ENCODE assay signal across 10 cellular contexts in the genomic region with DNA sequence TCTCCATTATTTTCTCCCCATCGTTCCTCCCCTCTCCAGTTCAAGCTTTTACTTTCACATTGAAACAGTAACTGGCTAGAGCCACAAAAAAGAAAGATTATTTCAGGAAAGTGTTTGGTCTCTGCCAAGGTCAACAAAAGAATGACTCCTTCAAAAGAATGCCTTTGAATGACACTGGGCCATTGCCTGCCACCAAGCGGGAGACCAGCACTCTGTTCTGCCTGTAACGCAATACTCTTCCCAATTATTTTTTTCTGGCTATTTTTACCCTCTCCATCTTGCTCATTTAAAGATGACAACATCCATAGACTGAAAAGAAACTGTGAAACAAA. TPM values are rescaled to one million over a fixed set of nuclear protein-coding genes. Genes with fewer than 3 reads are reported as not detected.
DNase-seq lines count a peak whose midpoint lies in the region; ATAC-seq and TF ChIP-seq lines count a peak whose summit lies in the region.
"Had no signal": no experiment of that assay in that cellular context is flagged by ENCODE, and none has a peak within 500 bp of the region (broad histone marks: within the 10 kb centered on the region; RNA-seq: fewer than 3 reads in every experiment).

No MANE protein-coding gene starts in this region.

- no peaks in the 10 kb centered on the region for H3K9me3 Mint-ChIP-seq in GM23338

- no peaks in the 10 kb centered on the region for H3K79me2 ChIP-seq in GM23338 (replicated peaks; ENCODE audit: insufficient read depth)

- peak overlapping the region; percentile 80 for H3K27ac Mint-ChIP-seq in GM23338

- no peaks in the 10 kb centered on the region for H3K36me3 ChIP-seq in GM23338 (ENCODE audit: insufficient read depth)

- H3K27me3 Mint-ChIP-seq in GM23338 (ENCODE audit: insufficient read depth, low read depth, poor library complexity): no peaks in the 10 kb centered on the region

- peak; percentile 95 for ATAC-seq in GM23338
- ATAC-seq in right cardiac atrium: peak; percentile 84 to 92
- no peak for ATAC-seq in GM18861 (IDR thresholded peaks at IDR 0.05; ENCODE audit: unreplicated experiment)

- 30% methylated on average over 3 of the region's 3 CpGs for WGBS in right cardiac atrium

- H3K4me1 ChIP-seq in GM23338 (ENCODE audit: insufficient read depth) (peaks cover 5% of the 10 kb centered on the region), right cardiac atrium (ENCODE audit: control insufficient read depth, insufficient read depth, low read length) (no peaks in the 10 kb centered on the region)

- H3K4me3 ChIP-seq in GM23338 (0 out of 2 replicates have a peak overlapping the region, but pooled peaks have one; percentile 1), WI38 (ENCODE audit: low read depth, low read length) (peak overlapping the region; percentile 3; the same call in 1 of the 2 replicates), right cardiac atrium (ENCODE audit: low read length) (peak overlapping the region; percentile 49)

- H3F3A ChIP-seq in GM23338 (replicated peaks; ENCODE audit: low read depth): no peaks in the 10 kb centered on the region

- DNase-seq in GM23338 (ENCODE audit: low spot score): peak; percentile 52
- peak in 2 of 3 donors; percentile 27 to 55 for DNase-seq in right cardiac atrium
- peak; percentile 57 for DNase-seq in pons (ENCODE audit: low spot score)
- no peak for DNase-seq in GM13976 (ENCODE audit: low spot score)
- DNase-seq in NCI-H526 treated with DMSO at 0.1 percent for 48 hours (lab: John Stamatoyannopoulos, UW): no peak
- no peak for DNase-seq in ecto neural progenitor cell (ENCODE audit: low spot score)
- DNase-seq: activated CD4-positive, alpha-beta T cell treated with anti-CD3 and anti-CD28 coated beads, Interleukin-2, amount 50 U/mL, for 48 hours; cortex of kidney had no signal

- peaks cover 13% of the 10 kb centered on the region; the same call in 2 of the 3 replicates for H3K4me1 Mint-ChIP-seq in GM23338

- H3K4me3 Mint-ChIP-seq in GM23338: peak overlapping the region; percentile 11

- peak overlapping the region; percentile 8; the same call in 1 of the 2 replicates for H3K4me2 ChIP-seq in GM23338

- H3K9me3 ChIP-seq in right cardiac atrium (ENCODE audit: control insufficient read depth, low read length): no peaks in the 10 kb centered on the region

- intact Hi-C loops in right cardiac atrium (cut with DNase I): no loop called here

- H3K27me3 ChIP-seq in GM23338 (ENCODE audit: insufficient read depth) (no peaks in the 10 kb centered on the region), right cardiac atrium (ENCODE audit: control insufficient read depth, insufficient read depth) (no peaks in the 10 kb centered on the region)

- H3K36me3 Mint-ChIP-seq in GM23338 (ENCODE audit: low read depth): no peaks in the 10 kb centered on the region

- TF ChIP-seq CTCF in GM23338 (conservative IDR thresholded peaks at IDR 0.05; ENCODE audit: low read depth in 2 of 2) (peak in 1 of 2 experiments; percentile 13; a peak in 1 of 4 replicates), WI38 (IDR thresholded peaks at IDR 0.05; ENCODE audit: low read depth, low read length) (no peak), GM13976 (IDR thresholded peaks at IDR 0.05; ENCODE audit: borderline replicate concordance, control extremely low read depth, extremely low read depth, insufficient read depth, missing control alignments) (no peak)

- H3K9me2 ChIP-seq in GM23338 (ENCODE audit: insufficient read depth): no peaks in the 10 kb centered on the region

- in situ Hi-C loops in GM13976 (cut with MboI; ENCODE audit: low sequenced_read_pairs, unreplicated experiment): no loop called here

- no peaks in the 10 kb centered on the region for H4K20me1 ChIP-seq in GM23338 (replicated peaks; ENCODE audit: insufficient read depth)

- no peak overlapping the region for H2AFZ ChIP-seq in GM23338

- H3K27ac ChIP-seq in GM23338 (ENCODE audit: low read depth) (peak overlapping the region; percentile 3; the same call in 1 of the 2 replicates), right cardiac atrium (ENCODE audit: low read length) (no peak overlapping the region)

TF ChIP-seq in GM23338, 12 proteins besides CTCF, POLR2A, EP300 and RAD21:
- TF ChIP-seq CREB1 (CRISPR knock-in tag; IDR thresholded peaks at IDR 0.05; ENCODE audit: low read depth): no peak
- TF ChIP-seq ZNF331 (CRISPR knock-in tag; IDR thresholded peaks at IDR 0.05; ENCODE audit: low read depth): no peak
- no peak for TF ChIP-seq NANOG (IDR thresholded peaks at IDR 0.05; ENCODE audit: borderline replicate concordance)
- TF ChIP-seq EZH2 (IDR thresholded peaks at IDR 0.05; ENCODE audit: low read depth, unreplicated experiment): no peak
- TF ChIP-seq EZH2phosphoT487 (IDR thresholded peaks at IDR 0.05; ENCODE audit: unreplicated experiment): no peak
- TF ChIP-seq STAT1 (IDR thresholded peaks at IDR 0.05; ENCODE audit: unreplicated experiment): no peak
- no peak for TF ChIP-seq JUNB (IDR thresholded peaks at IDR 0.05; ENCODE audit: unreplicated experiment)

RNA-seq across cellular contexts. Expression of gene EHHADH, which starts 37.3 kb away (rescaled TPM):
- 5.1 and 6.0 TPM in 2 replicates for total RNA-seq in GM23338 (2014; rRNA removed; shearing (Covaris generic))
- polyA plus RNA-seq in GM23338 (2016; fragmentation: Nextera tagmentation; extraction: Ambion mirVana) (1.7 and 2.5 TPM in 2 replicates), right cardiac atrium (5.9 TPM)
- total RNA-seq in right cardiac atrium: 10 to 100 TPM in 3 of 4 donors, 1 to 10 TPM in 1; 6.6 to 14.4 (median 14.0) TPM

Comparison
In these comparisons a context has a peak if more than half of its experiments do, and no peak if none do; other contexts are left out.
1. DNase-seq: peak in GM23338 (single experiment), right cardiac atrium (2 of 3) and pons (single experiment); none in GM13976 (single experiment), NCI-H526 treated with DMSO at 0.1 percent for 48 hours (single experiment) and ecto neural progenitor cell (single experiment).
2. Peak in every context shown above with its lines, with median percentiles within 50 percentile points of each other: H3K4me3 ChIP-seq.